ENCODE assay signal across 18 cellular contexts in the genomic region with DNA sequence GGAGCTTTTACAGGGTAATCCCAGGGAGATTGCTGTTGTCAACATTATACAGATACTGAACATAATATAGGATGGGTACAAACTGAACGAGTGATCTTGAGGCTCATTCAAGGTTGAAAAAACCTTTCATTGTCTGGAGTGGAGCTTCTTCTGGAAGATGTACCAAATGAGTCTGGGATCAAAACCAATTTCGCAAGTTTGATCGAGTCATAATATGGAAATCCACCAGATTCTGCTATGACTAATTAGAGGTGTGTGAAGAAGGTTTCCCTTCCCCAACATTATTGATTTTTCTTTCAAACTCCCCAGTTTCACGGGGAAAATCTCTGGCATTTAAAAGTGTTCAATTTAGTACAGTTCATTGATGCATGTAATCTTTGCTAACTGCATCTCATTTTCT.
A peak's percentile ranks its signal among the peaks of the same experiment; 100 is the strongest.
DNase-seq lines count a peak whose midpoint lies in the region; ATAC-seq and TF ChIP-seq lines count a peak whose summit lies in the region.
"Had no signal": no experiment of that assay in that cellular context is flagged by ENCODE, and none has a peak within 500 bp of the region (broad histone marks: within the 10 kb centered on the region; RNA-seq: fewer than 3 reads in every experiment).

No MANE protein-coding gene starts in this region.

- intact Hi-C loops in head of caudate nucleus (cut with DNase I) = no loop called here

- H3K9me3 ChIP-seq in neural cell (ENCODE audit: low read length) = no peaks in the 10 kb centered on the region
- H3K9me3 ChIP-seq: adrenal gland, psoas muscle, SJCRH30, transverse colon had no signal

- no peak for ATAC-seq in GM18519 (IDR thresholded peaks at IDR 0.05; ENCODE audit: low FRiP score, unreplicated experiment)
- ATAC-seq: psoas muscle; stimulated activated naive B cell treated with anti-CD40 and anti-IgM and Interleukin-4, amounts not matched to agents 10 μg/mL and 1 μg/mL and 100 μg/mL, for 72 hours; T-helper 17 cell had no signal

- TF ChIP-seq RAD21 in neural cell (conservative IDR thresholded peaks at IDR 0.05) = no peak

- H3K4me3 ChIP-seq in cardiac fibroblast (replicated peaks in 1 of 2; ENCODE audit: low read depth in 2 of 2, low read length in 2 of 2) (no peak overlapping the region), neural cell (ENCODE audit: low read length) (no peak overlapping the region)
- H3K4me3 ChIP-seq: adrenal gland, psoas muscle, SJCRH30, transverse colon had no signal

- H3K36me3 ChIP-seq in neural cell (ENCODE audit: insufficient read depth, low read length) = no peaks in the 10 kb centered on the region
- H3K36me3 ChIP-seq: adrenal gland, SJCRH30, transverse colon had no signal

- H4K20me1 ChIP-seq in neural cell (ENCODE audit: insufficient read depth) = no peaks in the 10 kb centered on the region

- peak overlapping the region; percentile 48 for H3K9ac ChIP-seq in neural cell (ENCODE audit: low read length)

- peaks cover 16% of the 10 kb centered on the region for H3F3A ChIP-seq in neural cell (ENCODE audit: insufficient read depth, low read length, poor library complexity, severe bottlenecking)

- peak overlapping the region; percentile 10 for H3K4me2 ChIP-seq in neural cell (ENCODE audit: low read length)

- TF ChIP-seq EP300 in neural cell (conservative IDR thresholded peaks at IDR 0.05; ENCODE audit: poor library complexity, severe bottlenecking) = no peak

- H3K27me3 ChIP-seq in neural cell (ENCODE audit: insufficient read depth, low read depth, low read length) = no peaks in the 10 kb centered on the region
- H3K27me3 ChIP-seq: adrenal gland, SJCRH30, transverse colon had no signal

- no peaks in the 10 kb centered on the region for H3K9me2 ChIP-seq in neural cell (ENCODE audit: insufficient read depth, low read length)

- H2AFZ ChIP-seq in neural cell (ENCODE audit: low read depth, low read length) = no peak overlapping the region

- TF ChIP-seq CTCF in cardiac fibroblast (IDR thresholded peaks at IDR 0.05; ENCODE audit: low read depth, low read length) = no peak
- TF ChIP-seq CTCF in neural cell (IDR thresholded peaks at IDR 0.05; ENCODE audit: poor library complexity, severe bottlenecking) = no peak

- peak overlapping the region; percentile 85 for H3K27ac ChIP-seq in neural cell (ENCODE audit: low read length)
- H3K27ac ChIP-seq: adrenal gland, psoas muscle, SJCRH30, transverse colon had no signal

- DNase-seq in GM04503 (ENCODE audit: low read depth) (peak; percentile 44), M059J (ENCODE audit: low read depth) (peak; percentile 60), cardiac fibroblast (ENCODE audit: low read depth in 2 of 2) (peak; percentile 28 to 64), head of caudate nucleus (no peak)
- no peak for DNase-seq in activated effector memory CD4-positive, alpha-beta T cell treated with Interleukin-2 at 50 U/mL for 16 hours
- no peak for DNase-seq in activated CD8-positive, alpha-beta memory T cell treated with anti-CD3 and anti-CD28 coated beads, Interleukin-2, amount 50 U/mL, for 48 hours
- DNase-seq: adrenal gland; C1 segment of cervical spinal cord; hippocampal formation; kidney glomerular epithelial cell; NCI-H1436 treated with DMSO at 0.1 percent for 48 hours; psoas muscle; SJCRH30; stimulated activated naive B cell treated with anti-CD40 and anti-IgM and Interleukin-4, amounts not matched to agents 10 μg/mL and 1 μg/mL and 100 μg/mL, for 72 hours; T-helper 17 cell; transverse colon had no signal

- H3K79me2 ChIP-seq in neural cell (replicated peaks; ENCODE audit: insufficient read depth, low read length) = peaks cover 11% of the 10 kb centered on the region

TF ChIP-seq in neural cell, 6 proteins besides CTCF, POLR2A, EP300 and RAD21:
- TF ChIP-seq TAF1 (IDR thresholded peaks at IDR 0.05; ENCODE audit: low read depth) = no peak
- no peak for TF ChIP-seq REST (IDR thresholded peaks at IDR 0.05; ENCODE audit: borderline replicate concordance)
- no peak for TF ChIP-seq MXI1 (conservative IDR thresholded peaks at IDR 0.05; ENCODE audit: poor library complexity, severe bottlenecking)
- no peak for TF ChIP-seq EZH2 (IDR thresholded peaks at IDR 0.05; ENCODE audit: borderline replicate concordance, insufficient read depth, low read length, poor library complexity, severe bottlenecking)
- TF ChIP-seq SMC3 (conservative IDR thresholded peaks at IDR 0.05; ENCODE audit: poor library complexity) = no peak
- no peak for TF ChIP-seq POLR2AphosphoS5 (IDR thresholded peaks at IDR 0.05)

Comparison
In these comparisons a context has a peak if more than half of its experiments do, and no peak if none do; other contexts are left out.
1. DNase-seq: peak in GM04503 (single experiment), M059J (single experiment) and cardiac fibroblast (2 of 2); none in activated effector memory CD4-positive, alpha-beta T cell treated with Interleukin-2 at 50 U/mL for 16 hours (single experiment), head of caudate nucleus (0 of 42) and activated CD8-positive, alpha-beta memory T cell treated with anti-CD3 and anti-CD28 coated beads, Interleukin-2, amount 50 U/mL, for 48 hours (single experiment).